ENCODE assay signal across 9 cellular contexts in genomic region chr1:1200876-1201810, GRCh38. TPM values are rescaled to one million over a fixed set of nuclear protein-coding genes. Genes with fewer than 3 reads are reported as not detected.
DNase-seq lines count a peak whose midpoint lies in the region; ATAC-seq, FAIRE-seq and TF ChIP-seq lines count a peak whose summit lies in the region.
"Had no signal": no experiment of that assay in that cellular context is flagged by ENCODE, and none has a peak within 500 bp of the region (broad histone marks: within the 10 kb centered on the region; RNA-seq: fewer than 3 reads in every experiment).

No MANE protein-coding gene starts in this region.

- peaks cover 0 to 4% (median 0%) of the 10 kb centered on the region in 11 experiments; a peak in 1 of 22 replicates for H3K9me3 ChIP-seq in BLaER1 treated with 17β-estradiol and CSF1 and Interleukin-3, amounts not matched to agents 10 nM and 100 nM (replicated peaks in 1 of 11)
- H3K9me3 ChIP-seq in ascending aorta (no peaks in the 10 kb centered on the region), keratinocyte (ENCODE audit: control insufficient read depth, low read depth, low read length) (no peaks in the 10 kb centered on the region)

- ATAC-seq in HG02678 (IDR thresholded peaks at IDR 0.05; ENCODE audit: unreplicated experiment): peak; percentile 43

- H3K36me3 ChIP-seq in BLaER1 treated with 17β-estradiol and CSF1 and Interleukin-3, amounts not matched to agents 10 nM and 100 nM: no peaks in the 10 kb centered on the region
- H3K36me3 ChIP-seq in ascending aorta (no peaks in the 10 kb centered on the region), keratinocyte (ENCODE audit: control insufficient read depth in 2 of 2, extremely low read depth in 1 of 2, insufficient read depth in 2 of 2, low read length in 2 of 2) (no peaks in the 10 kb centered on the region)

- no peaks in the 10 kb centered on the region for H3K79me2 ChIP-seq in keratinocyte (ENCODE audit: control insufficient read depth, insufficient read depth, low read length)

- peak overlapping the region in 3 of 11 experiments; percentile 5 to 65 (median 37); a peak in 4 of 22 replicates for H3K27ac ChIP-seq in BLaER1 treated with 17β-estradiol and CSF1 and Interleukin-3, amounts not matched to agents 10 nM and 100 nM
- H3K27ac ChIP-seq in ascending aorta: no peak overlapping the region
- H3K27ac ChIP-seq in keratinocyte (ENCODE audit: control insufficient read depth, insufficient read depth, low read length): no peak overlapping the region

- TF ChIP-seq CTCF in ascending aorta (IDR thresholded peaks at IDR 0.05) (no peak), keratinocyte (optimal IDR thresholded peaks at IDR 0.05 in 1 of 3, IDR thresholded peaks at IDR 0.05 in 1 of 3, conservative IDR thresholded peaks at IDR 0.05 in 1 of 3; ENCODE audit: extremely low read depth in 1 of 3, insufficient read depth in 2 of 3, low read length in 3 of 3) (no peak)

- no peaks in the 10 kb centered on the region for H3K9me1 ChIP-seq in keratinocyte (ENCODE audit: control insufficient read depth, extremely low read depth, insufficient read depth, low read length)

- H3K27me3 ChIP-seq in BLaER1 treated with 17β-estradiol and CSF1 and Interleukin-3, amounts not matched to agents 10 nM and 100 nM: peaks cover 17 to 50% (median 28%) of the 10 kb centered on the region in 11 experiments
- H3K27me3 ChIP-seq in ascending aorta: peaks cover 8% of the 10 kb centered on the region
- peaks cover 29% of the 10 kb centered on the region for H3K27me3 ChIP-seq in keratinocyte (ENCODE audit: control insufficient read depth, extremely low read depth, insufficient read depth, low read length)

- H3K9ac ChIP-seq in BLaER1 treated with 17β-estradiol and CSF1 and Interleukin-3, amounts not matched to agents 10 nM and 100 nM: peak overlapping the region in 10 of 11 experiments; percentile 38 to 73 (median 54); a peak in 16 of 22 replicates
- peak overlapping the region; percentile 37 for H3K9ac ChIP-seq in keratinocyte (ENCODE audit: control insufficient read depth, extremely low read depth, insufficient read depth, low read length)

- H2AFZ ChIP-seq in keratinocyte (ENCODE audit: control insufficient read depth, low read length): no peak overlapping the region

- H3K4me1 ChIP-seq in BLaER1 treated with 17β-estradiol and CSF1 and Interleukin-3, amounts not matched to agents 10 nM and 100 nM: peaks cover 16 to 42% (median 30%) of the 10 kb centered on the region in 10 experiments
- H3K4me1 ChIP-seq in ascending aorta: peaks cover 0 to 7% of the 10 kb centered on the region in 2 donors
- H3K4me1 ChIP-seq in keratinocyte (ENCODE audit: control insufficient read depth, extremely low read depth, insufficient read depth, low read length): peaks cover 3% of the 10 kb centered on the region

- dilution Hi-C loops in keratinocyte (cut with MboI; ENCODE audit: extremely low pct_ligation_motif_present, low sequenced_read_pairs): no loop called here

- DNase-seq in T-helper 22 cell (ENCODE audit: low read depth) (peak; percentile 87), ascending aorta (ENCODE audit: low spot score in 2 of 2) (no peak), keratinocyte (ENCODE audit: low read depth, low spot score) (no peak), NCI-H2196 treated with DMSO at 0.1 percent for 48 hours (lab: John Stamatoyannopoulos, UW; ENCODE audit: unreplicated experiment) (no peak), SHP77 (lab: John Stamatoyannopoulos, UW) (no peak)
- DNase-seq in stimulated activated CD4-positive, alpha-beta T cell treated with anti-CD3 and anti-CD28 coated beads, Interleukin-4, amount 100 ng/mL, for 4 hours: peak; percentile 94 to 95

- peak overlapping the region; percentile 62 to 93 (median 89) for H3K4me2 ChIP-seq in BLaER1 treated with 17β-estradiol and CSF1 and Interleukin-3, amounts not matched to agents 10 nM and 100 nM
- peak overlapping the region; percentile 48 for H3K4me2 ChIP-seq in keratinocyte (ENCODE audit: control insufficient read depth, extremely low read depth, insufficient read depth, low read depth, low read length)

- FAIRE-seq in keratinocyte (lab: Jason Lieb, UNC): no peak

- peak overlapping the region; percentile 38 to 69 (median 56); a peak in 18 of 20 replicates for H3K4me3 ChIP-seq in BLaER1 treated with 17β-estradiol and CSF1 and Interleukin-3, amounts not matched to agents 10 nM and 100 nM
- H3K4me3 ChIP-seq in ascending aorta (peak overlapping the region; percentile 36 to 67), keratinocyte (ENCODE audit: control insufficient read depth in 2 of 3, extremely low read depth in 1 of 3, insufficient read depth in 2 of 3, low read depth in 1 of 3, low read length in 3 of 3) (peak overlapping the region in 2 of 3 experiments; percentile 22 to 33)

- peaks cover 0 to 22% (median 12%) of the 10 kb centered on the region in 11 experiments; a peak in 14 of 22 replicates for H4K20me1 ChIP-seq in BLaER1 treated with 17β-estradiol and CSF1 and Interleukin-3, amounts not matched to agents 10 nM and 100 nM
- H4K20me1 ChIP-seq in keratinocyte (ENCODE audit: control insufficient read depth, extremely low read depth, insufficient read depth, low read length): no peaks in the 10 kb centered on the region

- intact Hi-C loops in ascending aorta (cut with DNase I): no loop called here

RNA-seq across cellular contexts. Expression of gene TNFRSF18, which starts 5.2 kb away (rescaled TPM):
- not detected for total RNA-seq in ascending aorta
- 0.09 to 0.63 TPM (median 0.21 TPM) in 3 replicates for polyA plus RNA-seq in keratinocyte
- not detected for polyA plus RNA-seq in keratinocyte (2011; ENCODE audit: low read depth)
- polyA plus RNA-seq in keratinocyte (2011; cell fraction: cytosol; rRNA removed): 0.07 and 0.34 TPM in 2 replicates
- 0.23 and 0.88 TPM in 2 replicates for polyA plus RNA-seq in keratinocyte (2011; cell fraction: nucleus; rRNA removed)
- polyA plus RNA-seq in keratinocyte (2012; ENCODE audit: low replicate concordance): 0.18 and 0.21 TPM in 2 replicates
- polyA minus RNA-seq in keratinocyte: not detected in 3 replicates
- polyA minus RNA-seq in keratinocyte (2011; cell fraction: cytosol; rRNA and poly(A)+ RNA removed): not detected
- polyA minus RNA-seq in keratinocyte (2011; cell fraction: nucleus; rRNA and poly(A)+ RNA removed): 0.78 TPM in 1 of 2 replicates, not detected in the other

RNA-seq across cellular contexts. Expression of gene TNFRSF4, which starts 12.8 kb away (rescaled TPM):
- 4.8 TPM for total RNA-seq in ascending aorta
- 0.04 TPM in 1 of 3 replicates, not detected in the others for polyA plus RNA-seq in keratinocyte
- polyA plus RNA-seq in keratinocyte (2011; ENCODE audit: low read depth): not detected
- polyA plus RNA-seq in keratinocyte (2011; cell fraction: cytosol; rRNA removed): not detected in 2 replicates
- polyA plus RNA-seq in keratinocyte (2011; cell fraction: nucleus; rRNA removed): not detected in 2 replicates
- not detected in 2 replicates for polyA plus RNA-seq in keratinocyte (2012; ENCODE audit: low replicate concordance)
- polyA minus RNA-seq in keratinocyte: not detected in 3 replicates
- not detected for polyA minus RNA-seq in keratinocyte (2011; cell fraction: cytosol; rRNA and poly(A)+ RNA removed)
- not detected in 2 replicates for polyA minus RNA-seq in keratinocyte (2011; cell fraction: nucleus; rRNA and poly(A)+ RNA removed)
- total RNA-seq: renal cortical epithelial cell had no signal

RNA-seq across cellular contexts. Expression of gene TTLL10, which starts 27.5 kb away (rescaled TPM):
- not detected for total RNA-seq in ascending aorta
- not detected in 3 replicates for polyA plus RNA-seq in keratinocyte
- polyA plus RNA-seq in keratinocyte (2011; ENCODE audit: low read depth): not detected
- polyA plus RNA-seq in keratinocyte (2011; cell fraction: cytosol; rRNA removed): not detected in 2 replicates
- 0.31 TPM in 1 of 2 replicates, not detected in the other for polyA plus RNA-seq in keratinocyte (2011; cell fraction: nucleus; rRNA removed)
- 0.07 TPM in 1 of 2 replicates, not detected in the other for polyA plus RNA-seq in keratinocyte (2012; ENCODE audit: low replicate concordance)
- polyA minus RNA-seq in keratinocyte: 0.23 TPM in 1 of 3 replicates, not detected in the others
- not detected for polyA minus RNA-seq in keratinocyte (2011; cell fraction: cytosol; rRNA and poly(A)+ RNA removed)
- not detected in 2 replicates for polyA minus RNA-seq in keratinocyte (2011; cell fraction: nucleus; rRNA and poly(A)+ RNA removed)

RNA-seq across cellular contexts. Expression of gene SDF4, which starts 30.7 kb away (rescaled TPM):
- 223 TPM for total RNA-seq in ascending aorta
- polyA plus RNA-seq in keratinocyte: 63.5 to 103 TPM (median 66.3 TPM) in 3 replicates
- polyA plus RNA-seq in keratinocyte (2011; ENCODE audit: low read depth): 139 TPM
- polyA plus RNA-seq in keratinocyte (2011; cell fraction: cytosol; rRNA removed): 50.4 and 107 TPM in 2 replicates
- 118 and 153 TPM in 2 replicates for polyA plus RNA-seq in keratinocyte (2011; cell fraction: nucleus; rRNA removed)
- 74.7 and 112 TPM in 2 replicates for polyA plus RNA-seq in keratinocyte (2012; ENCODE audit: low replicate concordance)
- 25.3 to 111 TPM (median 27.8 TPM) in 3 replicates for polyA minus RNA-seq in keratinocyte
- 104 TPM for polyA minus RNA-seq in keratinocyte (2011; cell fraction: cytosol; rRNA and poly(A)+ RNA removed)
- 91.0 and 91.9 TPM in 2 replicates for polyA minus RNA-seq in keratinocyte (2011; cell fraction: nucleus; rRNA and poly(A)+ RNA removed)

RNA-seq across cellular contexts. Expression of gene B3GALT6, which starts 30.9 kb away (rescaled TPM):
- 94.9 TPM for total RNA-seq in ascending aorta
- 6.8 to 9.5 TPM (median 7.8 TPM) in 3 replicates for polyA plus RNA-seq in keratinocyte
- 1.5 TPM for polyA plus RNA-seq in keratinocyte (2011; ENCODE audit: low read depth)
- polyA plus RNA-seq in keratinocyte (2011; cell fraction: cytosol; rRNA removed): 4.8 and 9.2 TPM in 2 replicates
- polyA plus RNA-seq in keratinocyte (2011; cell fraction: nucleus; rRNA removed): 10.3 and 10.8 TPM in 2 replicates
- 7.0 and 11.0 TPM in 2 replicates for polyA plus RNA-seq in keratinocyte (2012; ENCODE audit: low replicate concordance)
- 2.8 to 3.5 TPM (median 2.8 TPM) in 3 replicates for polyA minus RNA-seq in keratinocyte
- 9.2 TPM for polyA minus RNA-seq in keratinocyte (2011; cell fraction: cytosol; rRNA and poly(A)+ RNA removed)
- 7.2 and 7.4 TPM in 2 replicates for polyA minus RNA-seq in keratinocyte (2011; cell fraction: nucleus; rRNA and poly(A)+ RNA removed)

Comparison
In these comparisons a context has a peak if more than half of its experiments do, and no peak if none do; other contexts are left out.
1. DNase-seq: peak in T-helper 22 cell (single experiment) and stimulated activated CD4-positive, alpha-beta T cell treated with anti-CD3 and anti-CD28 coated beads, Interleukin-4, amount 100 ng/mL, for 4 hours (2 of 2); none in ascending aorta (0 of 2), keratinocyte (single experiment), NCI-H2196 treated with DMSO at 0.1 percent for 48 hours (single experiment) and SHP77 (0 of 2).
2. Peak in every context shown above with its lines, with median percentiles within 50 percentile points of each other: H3K4me3 ChIP-seq.